ENCODE assay signal across 1 cellular context in the genomic region with DNA sequence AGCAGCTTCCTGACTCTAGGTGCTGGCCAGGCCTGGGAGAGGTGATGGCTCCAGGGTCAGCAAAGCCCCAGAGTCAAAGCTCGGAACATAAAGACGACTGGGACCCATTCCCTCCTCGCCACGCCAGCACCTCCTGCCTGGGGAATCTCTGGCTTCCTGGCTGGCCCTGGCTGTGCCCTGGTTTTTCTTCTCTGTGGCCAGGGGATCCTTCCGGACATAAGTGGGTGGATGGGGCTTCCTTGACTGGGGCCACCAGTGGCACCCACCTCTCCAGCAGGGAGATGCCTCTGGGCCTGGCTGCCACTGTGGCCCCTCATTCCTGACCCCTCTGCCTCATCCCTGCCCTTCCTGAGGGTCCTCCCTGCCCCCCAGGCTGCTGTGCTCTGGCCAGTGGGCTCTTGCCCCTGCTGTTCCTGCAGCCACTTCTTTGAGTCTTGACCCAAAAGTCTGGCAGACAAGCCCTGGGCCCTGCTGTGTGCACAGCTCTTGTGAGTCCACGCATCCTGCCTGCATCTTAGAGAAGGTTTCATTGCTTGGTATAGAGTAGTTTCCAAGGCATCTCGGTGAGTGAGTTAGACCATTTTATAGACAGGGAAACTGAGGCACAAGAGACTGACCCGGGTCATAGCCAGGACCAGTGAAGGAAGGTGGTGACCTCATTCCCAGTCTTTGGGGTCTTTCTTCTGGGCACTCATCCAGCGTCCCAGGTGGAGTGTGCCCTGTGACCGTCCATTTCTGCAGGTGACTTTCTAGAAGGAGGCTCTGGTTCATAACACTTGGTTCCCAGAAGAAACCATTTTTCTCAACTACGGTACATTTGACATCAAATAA.
TF ChIP-seq lines count a peak whose summit lies in the region.

No MANE protein-coding gene starts in this region.

TF ChIP-seq in HepG2, 621 proteins besides CTCF, POLR2A, EP300 and RAD21:
- TF ChIP-seq, protein P1, sequence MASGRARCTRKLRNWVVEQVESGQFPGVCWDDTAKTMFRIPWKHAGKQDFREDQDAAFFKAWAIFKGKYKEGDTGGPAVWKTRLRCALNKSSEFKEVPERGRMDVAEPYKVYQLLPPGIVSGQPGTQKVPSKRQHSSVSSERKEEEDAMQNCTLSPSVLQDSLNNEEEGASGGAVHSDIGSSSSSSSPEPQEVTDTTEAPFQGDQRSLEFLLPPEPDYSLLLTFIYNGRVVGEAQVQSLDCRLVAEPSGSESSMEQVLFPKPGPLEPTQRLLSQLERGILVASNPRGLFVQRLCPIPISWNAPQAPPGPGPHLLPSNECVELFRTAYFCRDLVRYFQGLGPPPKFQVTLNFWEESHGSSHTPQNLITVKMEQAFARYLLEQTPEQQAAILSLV (CRISPR knock-in tag; IDR thresholded peaks at IDR 0.05; ENCODE audit: borderline replicate concordance) = no peak
- TF ChIP-seq ZNF639 (CRISPR knock-in tag; conservative IDR thresholded peaks at IDR 0.05) (no peak), FOXJ3 (CRISPR knock-in tag; IDR thresholded peaks at IDR 0.05; ENCODE audit: borderline replicate concordance) (no peak), ZFP1 (CRISPR knock-in tag; IDR thresholded peaks at IDR 0.05) (no peak), PCBP2 (optimal IDR thresholded peaks at IDR 0.05; ENCODE audit: low read depth, low read length, poor library complexity, severe bottlenecking) (no peak), E2F5 (CRISPR knock-in tag; conservative IDR thresholded peaks at IDR 0.05) (no peak), KMT2B (CRISPR knock-in tag; IDR thresholded peaks at IDR 0.05) (no peak), NFYC (CRISPR knock-in tag; IDR thresholded peaks at IDR 0.05) (no peak), HNRNPK (IDR thresholded peaks at IDR 0.05; ENCODE audit: low read depth, low read length, poor library complexity, severe bottlenecking) (no peak)
- TF ChIP-seq, protein P2, sequence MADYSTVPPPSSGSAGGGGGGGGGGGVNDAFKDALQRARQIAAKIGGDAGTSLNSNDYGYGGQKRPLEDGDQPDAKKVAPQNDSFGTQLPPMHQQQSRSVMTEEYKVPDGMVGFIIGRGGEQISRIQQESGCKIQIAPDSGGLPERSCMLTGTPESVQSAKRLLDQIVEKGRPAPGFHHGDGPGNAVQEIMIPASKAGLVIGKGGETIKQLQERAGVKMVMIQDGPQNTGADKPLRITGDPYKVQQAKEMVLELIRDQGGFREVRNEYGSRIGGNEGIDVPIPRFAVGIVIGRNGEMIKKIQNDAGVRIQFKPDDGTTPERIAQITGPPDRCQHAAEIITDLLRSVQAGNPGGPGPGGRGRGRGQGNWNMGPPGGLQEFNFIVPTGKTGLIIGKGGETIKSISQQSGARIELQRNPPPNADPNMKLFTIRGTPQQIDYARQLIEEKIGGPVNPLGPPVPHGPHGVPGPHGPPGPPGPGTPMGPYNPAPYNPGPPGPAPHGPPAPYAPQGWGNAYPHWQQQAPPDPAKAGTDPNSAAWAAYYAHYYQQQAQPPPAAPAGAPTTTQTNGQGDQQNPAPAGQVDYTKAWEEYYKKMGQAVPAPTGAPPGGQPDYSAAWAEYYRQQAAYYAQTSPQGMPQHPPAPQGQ (CRISPR knock-in tag; IDR thresholded peaks at IDR 0.05; ENCODE audit: borderline replicate concordance) = no peak
TF ChIP-seq in HepG2: peak in this region for 0.
